Comparison of ENCODE assay signal across 11 cellular contexts in the genomic region with DNA sequence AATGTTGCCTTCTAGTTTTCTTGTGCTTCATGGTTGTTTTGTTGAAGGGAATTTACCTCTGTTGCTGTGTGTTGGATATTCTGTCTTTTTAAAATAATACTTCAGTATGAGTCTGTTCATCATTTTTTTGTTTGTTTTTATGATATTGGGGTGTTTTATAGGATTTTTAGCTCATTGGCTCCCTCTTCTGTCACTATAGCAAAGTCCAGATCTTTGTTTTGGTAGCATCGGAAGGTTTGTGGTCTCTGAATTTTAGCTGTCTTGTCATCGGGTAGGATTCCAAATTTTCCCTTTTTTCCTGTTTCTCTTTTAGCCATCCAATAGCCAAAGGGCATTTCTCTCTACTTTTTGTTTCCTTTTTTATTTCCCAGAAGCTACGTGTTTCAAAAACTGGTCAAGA.
DNase-seq lines count a peak whose midpoint lies in the region; ATAC-seq, FAIRE-seq and TF ChIP-seq lines count a peak whose summit lies in the region.
"Had no signal": no experiment of that assay in that cellular context is flagged by ENCODE, and none has a peak within 500 bp of the region (broad histone marks: within the 10 kb centered on the region; RNA-seq: fewer than 3 reads in every experiment).

No MANE protein-coding gene starts in this region.

- H3K9me3 ChIP-seq in heart right ventricle = peaks cover 0 to 44% (median 30%) of the 10 kb centered on the region in 11 donors
- H3K9me3 ChIP-seq in right cardiac atrium (ENCODE audit: control insufficient read depth, low read length) = peaks cover 2% of the 10 kb centered on the region
- H3K9me3 ChIP-seq in OCI-LY1 (ENCODE audit: low read length) = peaks cover 5% of the 10 kb centered on the region
- peaks cover 21% of the 10 kb centered on the region for H3K9me3 ChIP-seq in endodermal cell (ENCODE audit: control insufficient read depth, low read length)
- H3K9me3 ChIP-seq in mesenchymal stem cell (ENCODE audit: control insufficient read depth, low read length) = peaks cover 9% of the 10 kb centered on the region

- H3K4me2 ChIP-seq in OCI-LY1 (ENCODE audit: low read length) (no peak overlapping the region), mesenchymal stem cell (ENCODE audit: low read length, poor library complexity, severe bottlenecking) (no peak overlapping the region)

- no peaks in the 10 kb centered on the region for H3K27me3 Mint-ChIP-seq in endodermal cell (ENCODE audit: insufficient read depth)
- H3K27me3 Mint-ChIP-seq: T-helper 17 cell had no signal

- H3K4me1 Mint-ChIP-seq in endodermal cell = peaks cover 48% of the 10 kb centered on the region
- H3K4me1 Mint-ChIP-seq: T-helper 17 cell had no signal

- H3K4me1 ChIP-seq in heart right ventricle (peaks cover 0 to 17% (median 6%) of the 10 kb centered on the region in 9 donors), right cardiac atrium (ENCODE audit: control insufficient read depth, insufficient read depth, low read length) (peaks cover 3% of the 10 kb centered on the region), OCI-LY1 (ENCODE audit: insufficient read depth, low read length, severe bottlenecking) (no peaks in the 10 kb centered on the region), endodermal cell (ENCODE audit: control insufficient read depth, insufficient read depth, low read length) (peaks cover 10% of the 10 kb centered on the region), mesenchymal stem cell (ENCODE audit: control insufficient read depth, insufficient read depth, low read depth, low read length) (no peaks in the 10 kb centered on the region)

- H3K36me3 Mint-ChIP-seq in endodermal cell (ENCODE audit: low read depth) = peaks cover 24% of the 10 kb centered on the region

- no peak overlapping the region for H3K4me3 ChIP-seq in heart right ventricle
- no peak overlapping the region for H3K4me3 ChIP-seq in right cardiac atrium (ENCODE audit: low read length)
- no peak overlapping the region for H3K4me3 ChIP-seq in OCI-LY1 (ENCODE audit: low read depth, low read length, poor library complexity, severe bottlenecking)
- H3K4me3 ChIP-seq in endodermal cell (ENCODE audit: low read length) = no peak overlapping the region
- no peak overlapping the region for H3K4me3 ChIP-seq in mesenchymal stem cell (ENCODE audit: insufficient read depth in 1 of 2, low read depth in 1 of 2, low read length in 2 of 2)

- H2AK5ac ChIP-seq in mesenchymal stem cell (ENCODE audit: low read length, severe bottlenecking) = no peak overlapping the region

- no peak overlapping the region for H4K91ac ChIP-seq in mesenchymal stem cell (ENCODE audit: low read length)

- no peak overlapping the region for H2BK120ac ChIP-seq in mesenchymal stem cell (ENCODE audit: low read depth, low read length)

- no peak overlapping the region for H3K27ac ChIP-seq in heart right ventricle
- no peak overlapping the region for H3K27ac ChIP-seq in right cardiac atrium (ENCODE audit: low read length)
- no peak overlapping the region for H3K27ac ChIP-seq in OCI-LY1 (ENCODE audit: low read depth, low read length, poor library complexity, severe bottlenecking)
- H3K27ac ChIP-seq in endodermal cell (ENCODE audit: low read depth, low read length) = no peak overlapping the region
- H3K27ac ChIP-seq in mesenchymal stem cell (ENCODE audit: low read length, poor library complexity, severe bottlenecking) = no peak overlapping the region

- no peak overlapping the region for H3K9ac ChIP-seq in OCI-LY1 (ENCODE audit: low read length)
- no peak overlapping the region for H3K9ac ChIP-seq in endodermal cell (ENCODE audit: extremely low read depth, low read length, poor library complexity, severe bottlenecking)
- no peak overlapping the region for H3K9ac ChIP-seq in mesenchymal stem cell (ENCODE audit: low read length)

- H3K79me1 ChIP-seq in mesenchymal stem cell (replicated peaks; ENCODE audit: low read length, poor library complexity, severe bottlenecking) = peaks cover 13% of the 10 kb centered on the region

- H2AFZ ChIP-seq in OCI-LY1 (ENCODE audit: low read length) = no peak overlapping the region
- H2AFZ ChIP-seq in mesenchymal stem cell (ENCODE audit: low read depth, low read length) = no peak overlapping the region

- H2BK5ac ChIP-seq in mesenchymal stem cell (ENCODE audit: low read depth, low read length, poor library complexity, severe bottlenecking) = no peak overlapping the region

- H3K4me3 Mint-ChIP-seq in endodermal cell = no peak overlapping the region
- H3K4me3 Mint-ChIP-seq: T-helper 17 cell had no signal

- H2BK12ac ChIP-seq in mesenchymal stem cell (ENCODE audit: low read length in 2 of 2) = no peak overlapping the region

- H4K8ac ChIP-seq in mesenchymal stem cell (ENCODE audit: low read length) = no peak overlapping the region

- H3K23ac ChIP-seq in mesenchymal stem cell (ENCODE audit: low read length in 2 of 2) = no peak overlapping the region

- H2BK15ac ChIP-seq in mesenchymal stem cell (ENCODE audit: low read depth, poor library complexity, severe bottlenecking) = no peak overlapping the region

- TF ChIP-seq CTCF in heart right ventricle (IDR thresholded peaks at IDR 0.05) = peak in 6 of 9 donors; percentile 29 to 52 (median 43)
- peak; percentile 90 for TF ChIP-seq CTCF in OCI-LY1 (IDR thresholded peaks at IDR 0.05; ENCODE audit: low read length)
- peak; percentile 77 for TF ChIP-seq CTCF in endodermal cell (conservative IDR thresholded peaks at IDR 0.05)

- H3K27ac Mint-ChIP-seq in endodermal cell = no peak overlapping the region
- H3K27ac Mint-ChIP-seq: T-helper 17 cell had no signal

- H3K79me2 ChIP-seq in OCI-LY1 (ENCODE audit: insufficient read depth, low read length) = no peaks in the 10 kb centered on the region

- H3K9me3 Mint-ChIP-seq in endodermal cell = peaks cover 26% of the 10 kb centered on the region

- H3F3A ChIP-seq in OCI-LY1 (ENCODE audit: insufficient read depth, low read length) = no peaks in the 10 kb centered on the region

- H3K27me3 ChIP-seq in heart right ventricle (no peaks in the 10 kb centered on the region), right cardiac atrium (ENCODE audit: control insufficient read depth, insufficient read depth) (no peaks in the 10 kb centered on the region), OCI-LY1 (ENCODE audit: insufficient read depth, low read length) (no peaks in the 10 kb centered on the region), endodermal cell (ENCODE audit: control insufficient read depth, insufficient read depth, low read length, poor library complexity, severe bottlenecking) (no peaks in the 10 kb centered on the region), mesenchymal stem cell (ENCODE audit: control insufficient read depth in 1 of 2, insufficient read depth in 1 of 2, low read length in 2 of 2) (no peaks in the 10 kb centered on the region)

- no peak for DNase-seq in heart right ventricle
- DNase-seq in right cardiac atrium = no peak
- DNase-seq in endodermal cell = no peak
- peak; percentile 1 for DNase-seq in urothelium cell line (ENCODE audit: low spot score)
- DNase-seq in mesenchymal stem cell = no peak
- no peak for DNase-seq in mucosa of gallbladder (ENCODE audit: low spot score)
- DNase-seq in inferior parietal cortex (ENCODE audit: extremely low spot score) = no peak
- DNase-seq: kidney glomerular epithelial cell; stimulated activated CD4-positive, alpha-beta T cell treated with anti-CD3 and anti-CD28 coated beads, Interleukin-4, amount 100 ng/mL, for 1 hour; T-helper 17 cell had no signal

- intact Hi-C loops in heart right ventricle (cut with DNase I) = no loop called here
- intact Hi-C loops in right cardiac atrium (cut with DNase I) = no loop called here

- no peak for FAIRE-seq in urothelium cell line (lab: Jason Lieb, UNC)

- ATAC-seq in heart right ventricle = no peak
- ATAC-seq in right cardiac atrium = no peak
- ATAC-seq: T-helper 17 cell had no signal

- no peak overlapping the region for H3K14ac ChIP-seq in mesenchymal stem cell (ENCODE audit: low read length in 2 of 2)

- H3K4ac ChIP-seq in mesenchymal stem cell (ENCODE audit: low read depth in 1 of 2, low read length in 2 of 2) = no peak overlapping the region

- H3K9me2 ChIP-seq in OCI-LY1 (ENCODE audit: low read depth, low read length) = no peaks in the 10 kb centered on the region

- H3K36me3 ChIP-seq in heart right ventricle (peaks cover 0 to 9% (median 0%) of the 10 kb centered on the region in 9 donors), OCI-LY1 (ENCODE audit: insufficient read depth, low read length) (peaks cover 13% of the 10 kb centered on the region; the same call in 1 of the 2 replicates), endodermal cell (ENCODE audit: control insufficient read depth, insufficient read depth, low read length) (no peaks in the 10 kb centered on the region), mesenchymal stem cell (ENCODE audit: control insufficient read depth in 1 of 2, insufficient read depth in 2 of 2, low read depth in 1 of 2, low read length in 2 of 2) (no peaks in the 10 kb centered on the region)

- no peaks in the 10 kb centered on the region for H4K20me1 ChIP-seq in OCI-LY1 (ENCODE audit: insufficient read depth, low read length)

- 70 to 79% methylated on average over 3 of the region's 3 CpGs for WGBS in heart right ventricle, 2 donors
- WGBS in right cardiac atrium = 80% methylated on average over 3 of the region's 3 CpGs
- 71 to 81% methylated on average over 2 to 3 of the region's 3 CpGs for WGBS in endodermal cell (ENCODE audit: insufficient coverage in 1 of 2, insufficient read length in 1 of 2), 2 experiments
- WGBS in mesenchymal stem cell = 72% methylated on average over 2 of the region's 3 CpGs

- no peak overlapping the region for H3K18ac ChIP-seq in mesenchymal stem cell (ENCODE audit: low read depth in 1 of 2, low read length in 2 of 2)
